10 cellular contexts compared by ENCODE assay signal in genomic region chr2:191618046-191618788, GRCh38. TPM values are rescaled to one million over a fixed set of nuclear protein-coding genes. Genes with fewer than 3 reads are reported as not detected.
DNase-seq lines count a peak whose midpoint lies in the region; ATAC-seq and TF ChIP-seq lines count a peak whose summit lies in the region.
"Had no signal": no experiment of that assay in that cellular context is flagged by ENCODE, and none has a peak within 500 bp of the region (broad histone marks: within the 10 kb centered on the region; RNA-seq: fewer than 3 reads in every experiment).

No MANE protein-coding gene starts in this region.

- H3K4me3 Mint-ChIP-seq in activated T-cell treated with anti-CD3 and anti-CD28 coated beads, Interleukin-2, amount 50 U/mL, for 4 hours: peak overlapping the region; percentile 44
- H3K4me3 Mint-ChIP-seq in activated naive CD8-positive, alpha-beta T cell treated with anti-CD3 and anti-CD28 coated beads for 36 hours: peak overlapping the region; percentile 15
- peak overlapping the region; percentile 26 to 46 for H3K4me3 Mint-ChIP-seq in stimulated activated naive B cell treated with anti-CD40 and anti-IgM and Interleukin-4, amounts not matched to agents 10 μg/mL and 1 μg/mL and 100 μg/mL, for 72 hours

- peaks cover 51% of the 10 kb centered on the region for H3K4me1 Mint-ChIP-seq in activated T-cell treated with anti-CD3 and anti-CD28 coated beads, Interleukin-2, amount 50 U/mL, for 4 hours (ENCODE audit: low read depth)
- peaks cover 54% of the 10 kb centered on the region for H3K4me1 Mint-ChIP-seq in activated naive CD8-positive, alpha-beta T cell treated with anti-CD3 and anti-CD28 coated beads for 36 hours
- peaks cover 47 to 61% of the 10 kb centered on the region in 2 donors for H3K4me1 Mint-ChIP-seq in stimulated activated naive B cell treated with anti-CD40 and anti-IgM and Interleukin-4, amounts not matched to agents 10 μg/mL and 1 μg/mL and 100 μg/mL, for 72 hours

- peak overlapping the region in 1 of 2 donors; percentile 3 for H3K27ac ChIP-seq in coronary artery

- H3K4me3 ChIP-seq in coronary artery: no peak overlapping the region

- no peaks in the 10 kb centered on the region for H3K36me3 Mint-ChIP-seq in activated T-cell treated with anti-CD3 and anti-CD28 coated beads, Interleukin-2, amount 50 U/mL, for 4 hours (ENCODE audit: insufficient read depth)
- peaks cover 19% of the 10 kb centered on the region for H3K36me3 Mint-ChIP-seq in activated naive CD8-positive, alpha-beta T cell treated with anti-CD3 and anti-CD28 coated beads for 36 hours
- H3K36me3 Mint-ChIP-seq in stimulated activated naive B cell treated with anti-CD40 and anti-IgM and Interleukin-4, amounts not matched to agents 10 μg/mL and 1 μg/mL and 100 μg/mL, for 72 hours: peaks cover 2 to 8% of the 10 kb centered on the region in 2 donors

- H3K27ac Mint-ChIP-seq in activated naive CD8-positive, alpha-beta T cell treated with anti-CD3 and anti-CD28 coated beads for 36 hours: peak overlapping the region; percentile 96
- peak overlapping the region; percentile 95 for H3K27ac Mint-ChIP-seq in stimulated activated naive B cell treated with anti-CD40 and anti-IgM and Interleukin-4, amounts not matched to agents 10 μg/mL and 1 μg/mL and 100 μg/mL, for 72 hours

- no peak for DNase-seq in activated T-cell treated with anti-CD3 and anti-CD28 coated beads, Interleukin-2, amount 50 U/mL, for 4 hours
- DNase-seq in activated T-cell treated with anti-CD3 and anti-CD28 coated beads, Interleukin-2, amount 50 U/mL, for 1 hour: no peak
- DNase-seq in activated naive CD8-positive, alpha-beta T cell treated with anti-CD3 and anti-CD28 coated beads for 36 hours: no peak
- DNase-seq in stimulated activated naive B cell treated with anti-CD40 and anti-IgM and Interleukin-4, amounts not matched to agents 10 μg/mL and 1 μg/mL and 100 μg/mL, for 72 hours: no peak
- DNase-seq in coronary artery (ENCODE audit: low spot score) (no peak), DMS114 treated with DMSO at 0.1 percent for 48 hours (lab: John Stamatoyannopoulos, UW; ENCODE audit: unreplicated experiment) (no peak)
- DNase-seq: NCI-H1092, OCI-M1 had no signal

- no peaks in the 10 kb centered on the region for H3K27me3 Mint-ChIP-seq in activated T-cell treated with anti-CD3 and anti-CD28 coated beads, Interleukin-2, amount 50 U/mL, for 4 hours (ENCODE audit: low read depth)
- H3K27me3 Mint-ChIP-seq in activated naive CD8-positive, alpha-beta T cell treated with anti-CD3 and anti-CD28 coated beads for 36 hours: no peaks in the 10 kb centered on the region
- no peaks in the 10 kb centered on the region for H3K27me3 Mint-ChIP-seq in stimulated activated naive B cell treated with anti-CD40 and anti-IgM and Interleukin-4, amounts not matched to agents 10 μg/mL and 1 μg/mL and 100 μg/mL, for 72 hours

- no peaks in the 10 kb centered on the region for H3K9me3 Mint-ChIP-seq in activated T-cell treated with anti-CD3 and anti-CD28 coated beads, Interleukin-2, amount 50 U/mL, for 4 hours
- peaks cover 5% of the 10 kb centered on the region for H3K9me3 Mint-ChIP-seq in activated naive CD8-positive, alpha-beta T cell treated with anti-CD3 and anti-CD28 coated beads for 36 hours
- peaks cover 2 to 4% of the 10 kb centered on the region in 2 donors for H3K9me3 Mint-ChIP-seq in stimulated activated naive B cell treated with anti-CD40 and anti-IgM and Interleukin-4, amounts not matched to agents 10 μg/mL and 1 μg/mL and 100 μg/mL, for 72 hours

- no peak for ATAC-seq in activated T-cell treated with anti-CD3 and anti-CD28 coated beads, Interleukin-2, amount 50 U/mL, for 4 hours
- ATAC-seq in HG03103 (IDR thresholded peaks at IDR 0.05; ENCODE audit: low read depth, unreplicated experiment) (peak; percentile 3), HG03039 (IDR thresholded peaks at IDR 0.05; ENCODE audit: unreplicated experiment) (no peak)
- peak; percentile 1 to 6 for ATAC-seq in stimulated activated naive B cell treated with anti-CD40 and anti-IgM and Interleukin-4, amounts not matched to agents 10 μg/mL and 1 μg/mL and 100 μg/mL, for 72 hours (replicated peaks)

- TF ChIP-seq CTCF in coronary artery (IDR thresholded peaks at IDR 0.05): no peak

RNA-seq across cellular contexts. Expression of gene NABP1, which starts 59.7 kb away (rescaled TPM):
- total RNA-seq in activated T-cell treated with anti-CD3 and anti-CD28 coated beads, Interleukin-2, amount 50 U/mL, for 4 hours: 10 to 100 TPM; 47.8 to 55.3 (median 52.2) TPM
- 10 to 100 TPM; 41.1 to 42.1 TPM for total RNA-seq in activated naive CD8-positive, alpha-beta T cell treated with anti-CD3 and anti-CD28 coated beads for 36 hours

Comparison
In these comparisons a context has a peak if more than half of its experiments do, and no peak if none do; other contexts are left out.
1. ATAC-seq: peak in HG03103 (single experiment) and stimulated activated naive B cell treated with anti-CD40 and anti-IgM and Interleukin-4, amounts not matched to agents 10 μg/mL and 1 μg/mL and 100 μg/mL, for 72 hours (2 of 2); none in activated T-cell treated with anti-CD3 and anti-CD28 coated beads, Interleukin-2, amount 50 U/mL, for 4 hours (0 of 2) and HG03039 (single experiment).
2. Peak in every context shown above with its lines, with median percentiles within 50 percentile points of each other: H3K4me3 Mint-ChIP-seq.